ENCODE assay signal across 11 cellular contexts in the genomic region with DNA sequence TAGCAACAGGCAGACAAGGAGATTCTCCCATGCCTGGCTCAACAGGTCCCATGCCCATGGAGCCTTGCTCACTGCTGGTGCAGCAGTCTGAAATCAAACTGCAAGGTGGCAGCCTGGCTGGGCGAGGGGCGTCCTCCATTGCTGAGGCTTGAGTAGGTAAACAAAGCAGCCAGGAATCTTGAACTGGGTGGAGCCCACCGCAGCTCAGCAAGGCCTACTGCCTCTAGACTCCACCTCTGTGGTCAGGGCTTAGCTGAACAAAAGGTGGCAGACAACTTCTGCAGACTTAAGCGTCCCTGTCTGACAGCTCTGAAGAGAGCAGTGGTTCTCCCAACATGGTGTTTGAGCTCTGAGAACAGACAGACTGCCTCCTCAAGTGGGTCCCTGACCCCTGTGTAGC. TPM values are rescaled to one million over a fixed set of nuclear protein-coding genes. Genes with fewer than 3 reads are reported as not detected.
DNase-seq lines count a peak whose midpoint lies in the region; ATAC-seq, FAIRE-seq and TF ChIP-seq lines count a peak whose summit lies in the region.
"Not testable (repeated sequence)": the region's sequence is repeated elsewhere in the genome, so short reads cannot be mapped to it uniquely, and the experiment has no call there.
"Had no signal": no experiment of that assay in that cellular context is flagged by ENCODE, and none has a peak within 500 bp of the region (broad histone marks: within the 10 kb centered on the region; RNA-seq: fewer than 3 reads in every experiment).

No MANE protein-coding gene starts in this region.

- H3K9ac ChIP-seq in MM.1S (ENCODE audit: low read length); trophoblast cell (ENCODE audit: low read length): not testable (repeated sequence)

- not testable (repeated sequence) for H3K79me1 ChIP-seq in trophoblast cell (ENCODE audit: low read length)

- H3K9me2 ChIP-seq in MM.1S (replicated peaks; ENCODE audit: insufficient read depth, low read length), result not testable (repeated sequence)

- not testable (repeated sequence) for H3K27ac ChIP-seq in MM.1S (ENCODE audit: low read length); foreskin keratinocyte; trophoblast cell (ENCODE audit: low read depth, low read length)

- not testable (repeated sequence) for H3F3A ChIP-seq in MM.1S (ENCODE audit: insufficient read depth, low read length)

- not testable (repeated sequence) for H4K8ac ChIP-seq in trophoblast cell (ENCODE audit: low read depth, low read length)

- no CpG with 5 or more reads among the region's 4 CpGs for WGBS in trophoblast cell (ENCODE audit: extremely low coverage, insufficient coverage, insufficient read length)

- H3K79me2 ChIP-seq in MM.1S (ENCODE audit: low read length); trophoblast cell (ENCODE audit: control insufficient read depth, insufficient read depth, low read length, poor library complexity): not testable (repeated sequence)

- not testable (repeated sequence) for H4K12ac ChIP-seq in trophoblast cell (ENCODE audit: low read depth, low read length)

- H2BK12ac ChIP-seq in trophoblast cell (ENCODE audit: low read length), result not testable (repeated sequence)

- not testable (repeated sequence) for H3K4me2 ChIP-seq in MM.1S (ENCODE audit: low read depth, low read length); trophoblast cell (ENCODE audit: low read length)

- not testable (repeated sequence) for H3K18ac ChIP-seq in trophoblast cell (ENCODE audit: low read length)

- not testable (repeated sequence) for H2AFZ ChIP-seq in MM.1S (ENCODE audit: low read length)
- H2AFZ ChIP-seq in trophoblast cell (ENCODE audit: insufficient read depth, low read length, poor library complexity), result peak overlapping the region; percentile 63

- not testable (repeated sequence) for H3K36me3 ChIP-seq in MM.1S (replicated peaks; ENCODE audit: insufficient read depth, low read length); bronchial epithelial cell (ENCODE audit: control insufficient read depth, insufficient read depth, low read length); trophoblast cell (ENCODE audit: control insufficient read depth in 1 of 2, insufficient read depth in 2 of 2, low read length in 2 of 2)

- not testable (repeated sequence) for H4K91ac ChIP-seq in trophoblast cell (ENCODE audit: low read depth, low read length)

- not testable (repeated sequence) for H2BK120ac ChIP-seq in trophoblast cell (ENCODE audit: insufficient read depth, low read length, poor library complexity)

- FAIRE-seq in bronchial epithelial cell (lab: Jason Lieb, UNC), result not testable (repeated sequence)
- peak; percentile 9 for FAIRE-seq in urothelium cell line (lab: Jason Lieb, UNC)

- not testable (repeated sequence) for H3K4me3 ChIP-seq in GM12865 (ENCODE audit: low read depth, low read length); MM.1S (ENCODE audit: low read length); bronchial epithelial cell (ENCODE audit: low read depth, low read length); trophoblast cell (ENCODE audit: low read depth, low read length)

- H4K20me1 ChIP-seq in MM.1S (ENCODE audit: insufficient read depth, low read length), result not testable (repeated sequence)

- H2BK5ac ChIP-seq in trophoblast cell (ENCODE audit: low read depth, low read length, poor library complexity), result not testable (repeated sequence)

- not testable (repeated sequence) for H3K4ac ChIP-seq in trophoblast cell (ENCODE audit: low read depth, low read length)

- not testable (repeated sequence) for H3K27me3 ChIP-seq in MM.1S (replicated peaks; ENCODE audit: insufficient read depth, low read length); bronchial epithelial cell (ENCODE audit: control insufficient read depth, insufficient read depth, low read length); foreskin keratinocyte; trophoblast cell (ENCODE audit: insufficient read depth, low read length)

- not testable (repeated sequence) for H3K14ac ChIP-seq in trophoblast cell (ENCODE audit: low read length)

- not testable (repeated sequence) for H2AK5ac ChIP-seq in trophoblast cell (ENCODE audit: low read length)

- TF ChIP-seq CTCF in GM12865 (IDR thresholded peaks at IDR 0.05; ENCODE audit: insufficient read depth, low read depth, low read length, missing control alignments); MM.1S (IDR thresholded peaks at IDR 0.05; ENCODE audit: low read length); bronchial epithelial cell (IDR thresholded peaks at IDR 0.05; ENCODE audit: insufficient read depth, low read length, severe bottlenecking); foreskin keratinocyte (conservative IDR thresholded peaks at IDR 0.05): not testable (repeated sequence)

- DNase-seq in GM12865 (ENCODE audit: low read depth), result peak; percentile 13
- DNase-seq in HT-29 (ENCODE audit: low spot score), result peak; percentile 60
- DNase-seq in MM.1S, result peak; percentile 18
- DNase-seq in bronchial epithelial cell (ENCODE audit: low read depth), result peak; percentile 31
- DNase-seq in foreskin keratinocyte, result peak in 1 of 2 donors; percentile 6
- not testable (repeated sequence) for DNase-seq in trophoblast cell; urothelium cell line (ENCODE audit: low spot score)

- H3K23ac ChIP-seq in trophoblast cell (ENCODE audit: low read length), result not testable (repeated sequence)

- H3K4me1 ChIP-seq in MM.1S (ENCODE audit: low read length); foreskin keratinocyte; trophoblast cell (ENCODE audit: control insufficient read depth in 1 of 2, insufficient read depth in 2 of 2, low read length in 2 of 2): not testable (repeated sequence)

- peak; percentile 36 for ATAC-seq in foreskin keratinocyte

- H3K9me3 ChIP-seq in MM.1S (replicated peaks; ENCODE audit: insufficient read depth, low read length); trophoblast cell (ENCODE audit: insufficient read depth, low read depth, low read length): not testable (repeated sequence)

RNA-seq across cellular contexts. Expression of gene COL8A1, which starts 49.2 kb away (rescaled TPM):
- total RNA-seq in HT-29 (2014; rRNA removed; shearing (Covaris generic)), result 0.13 TPM in 1 of 2 replicates, not detected in the other
- total RNA-seq in bronchial epithelial cell, result 2.7 and 3.9 TPM in 2 replicates
- total RNA-seq in foreskin keratinocyte, result 33.9 and 211 TPM in 2 replicates
- polyA plus RNA-seq in foreskin keratinocyte, result 8.2 and 63.6 TPM in 2 replicates
- polyA plus RNA-seq in trophoblast cell (2013), result 0.77 and 0.96 TPM in 2 replicates
- total RNA-seq: CD4-positive, alpha-beta memory T cell; CD4-positive, CD25-positive, alpha-beta regulatory T cell; CD8-positive, alpha-beta memory T cell had no signal
- polyA plus RNA-seq: CD14-positive monocyte; CD4-positive, alpha-beta memory T cell; CD4-positive, CD25-positive, alpha-beta regulatory T cell; CD8-positive, alpha-beta memory T cell had no signal
